ENCODE assay signal across 9 cellular contexts in the genomic region with DNA sequence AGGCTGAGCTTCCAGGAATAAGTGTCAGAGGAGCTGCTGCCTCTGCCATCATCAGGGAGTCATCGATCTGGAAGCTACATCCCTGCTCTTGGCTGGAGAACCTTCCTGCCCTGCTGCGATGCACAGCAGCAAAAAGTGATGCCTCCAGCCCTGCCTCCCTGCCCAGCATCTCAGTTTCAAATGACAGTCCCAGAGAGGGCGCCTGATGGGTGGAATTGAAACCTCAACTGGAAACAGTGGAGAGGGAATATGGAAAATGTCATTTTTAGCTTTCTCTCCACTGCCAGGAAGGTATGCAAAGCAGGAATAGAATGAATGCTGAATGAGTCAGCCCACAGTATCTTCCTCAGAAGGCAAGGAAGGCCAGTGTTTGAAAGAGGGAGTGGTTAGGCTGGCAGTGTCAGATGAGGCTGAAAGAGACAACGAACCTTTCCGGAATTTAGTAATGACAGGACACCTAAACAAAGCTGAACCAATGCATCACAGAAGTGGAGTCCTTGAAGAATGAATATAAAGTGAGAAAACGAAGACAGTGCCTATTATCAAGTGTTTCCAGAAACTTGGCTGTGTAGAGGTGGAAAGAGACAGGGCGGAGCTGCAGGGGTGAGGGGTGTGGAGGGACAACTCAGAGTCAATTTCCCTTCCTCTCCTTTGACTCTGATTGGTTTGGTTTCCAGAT.
A peak's percentile ranks its signal among the peaks of the same experiment; 100 is the strongest.
DNase-seq lines count a peak whose midpoint lies in the region; ATAC-seq and TF ChIP-seq lines count a peak whose summit lies in the region.
"Had no signal": no experiment of that assay in that cellular context is flagged by ENCODE, and none has a peak within 500 bp of the region (broad histone marks: within the 10 kb centered on the region; RNA-seq: fewer than 3 reads in every experiment).

No MANE protein-coding gene starts in this region.

- peaks cover 20% of the 10 kb centered on the region for H3K9me3 Mint-ChIP-seq in WTC11
- no peaks in the 10 kb centered on the region for H3K9me3 Mint-ChIP-seq in activated CD8-positive, alpha-beta T cell treated with anti-CD3 and anti-CD28 coated beads for 36 hours

- TF ChIP-seq CTCF in WTC11 (IDR thresholded peaks at IDR 0.05) = no peak
- TF ChIP-seq CTCF in activated CD8-positive, alpha-beta T cell treated with anti-CD3 and anti-CD28 coated beads for 36 hours (IDR thresholded peaks at IDR 0.05) = no peak

- H3K36me3 Mint-ChIP-seq in WTC11 = peaks cover 9% of the 10 kb centered on the region
- no peaks in the 10 kb centered on the region for H3K36me3 Mint-ChIP-seq in activated CD8-positive, alpha-beta T cell treated with anti-CD3 and anti-CD28 coated beads for 36 hours (ENCODE audit: low read depth)

- CTCF ChIA-PET in WTC11 (lab: Charles Lee) = no interaction called here
- CTCF ChIA-PET in activated CD8-positive, alpha-beta T cell treated with anti-CD3 and anti-CD28 coated beads for 36 hours (lab: Charles Lee) = no interaction called here

- ATAC-seq in WTC11 (peak; percentile 49), sciatic nerve (no peak)
- ATAC-seq in activated CD8-positive, alpha-beta T cell treated with anti-CD3 and anti-CD28 coated beads for 36 hours = no peak

- no peak overlapping the region for H3K4me3 Mint-ChIP-seq in WTC11
- no peak overlapping the region for H3K4me3 Mint-ChIP-seq in activated CD8-positive, alpha-beta T cell treated with anti-CD3 and anti-CD28 coated beads for 36 hours

- H3K27ac Mint-ChIP-seq in WTC11 = peak overlapping the region; percentile 6; the same call in 1 of the 2 replicates
- H3K27ac Mint-ChIP-seq in activated CD8-positive, alpha-beta T cell treated with anti-CD3 and anti-CD28 coated beads for 36 hours = no peak overlapping the region

- DNase-seq in ACHN (peak; percentile 85), HS-5 (ENCODE audit: low read depth) (peak; percentile 90), WTC11 (ENCODE audit: low spot score) (no peak), islet precursor cell (peak; percentile 76), sciatic nerve (ENCODE audit: low spot score) (no peak), NCI-H187 (lab: John Stamatoyannopoulos, UW) (no peak)
- no peak for DNase-seq in activated CD8-positive, alpha-beta T cell treated with anti-CD3 and anti-CD28 coated beads for 36 hours
- DNase-seq in stimulated activated CD4-positive, alpha-beta T cell treated with anti-CD3 and anti-CD28 coated beads, Interleukin-12 subunit alpha, Interleukin-12 subunit beta, amount 100 ng/mL, for 4 hours = no peak
- DNase-seq: NCI-H345 had no signal

- intact Hi-C loops in sciatic nerve (cut with DNase I) = no loop called here
- intact Hi-C loops in activated CD8-positive, alpha-beta T cell treated with anti-CD3 and anti-CD28 coated beads for 36 hours (cut with micrococcal nuclease) = no loop called here

- peaks cover 41% of the 10 kb centered on the region for H3K4me1 Mint-ChIP-seq in WTC11
- H3K4me1 Mint-ChIP-seq in activated CD8-positive, alpha-beta T cell treated with anti-CD3 and anti-CD28 coated beads for 36 hours (ENCODE audit: low read depth) = peaks cover 5% of the 10 kb centered on the region

- in situ Hi-C loops in ACHN (cut with HindIII; ENCODE audit: low pct_ligation_motif_present, low pct_unique_long_range_greater_than_20kb, low sequenced_read_pairs) = no loop called here

- H3K27me3 Mint-ChIP-seq in WTC11 (ENCODE audit: low read depth) = no peaks in the 10 kb centered on the region; the same call in 1 of the 2 replicates
- no peaks in the 10 kb centered on the region for H3K27me3 Mint-ChIP-seq in activated CD8-positive, alpha-beta T cell treated with anti-CD3 and anti-CD28 coated beads for 36 hours

- POLR2A ChIA-PET in WTC11 (lab: Charles Lee) = no interaction called here
- POLR2A ChIA-PET in activated CD8-positive, alpha-beta T cell treated with anti-CD3 and anti-CD28 coated beads for 36 hours (lab: Charles Lee) = interaction anchor here (0.6 kb wide), 1 partner anchor 26 kb away, joined by 4 read pairs; no protein-coding TSS in a partner anchor

TF ChIP-seq in WTC11, 78 proteins besides CTCF, POLR2A, EP300 and RAD21:
- TF ChIP-seq E2F1 (CRISPR knock-in tag; IDR thresholded peaks at IDR 0.05) (no peak), MAX (CRISPR knock-in tag; IDR thresholded peaks at IDR 0.05) (no peak), ZNF232 (CRISPR knock-in tag; IDR thresholded peaks at IDR 0.05) (no peak), FOXJ3 (CRISPR knock-in tag; IDR thresholded peaks at IDR 0.05; ENCODE audit: borderline replicate concordance) (no peak), PRRX2 (CRISPR knock-in tag; IDR thresholded peaks at IDR 0.05) (no peak), ZNF423 (CRISPR knock-in tag; IDR thresholded peaks at IDR 0.05) (no peak), ZNF263 (CRISPR knock-in tag; IDR thresholded peaks at IDR 0.05; ENCODE audit: low read depth) (no peak), SMAD3 (CRISPR knock-in tag; IDR thresholded peaks at IDR 0.05; ENCODE audit: borderline replicate concordance) (no peak)
- TF ChIP-seq, protein P1, sequence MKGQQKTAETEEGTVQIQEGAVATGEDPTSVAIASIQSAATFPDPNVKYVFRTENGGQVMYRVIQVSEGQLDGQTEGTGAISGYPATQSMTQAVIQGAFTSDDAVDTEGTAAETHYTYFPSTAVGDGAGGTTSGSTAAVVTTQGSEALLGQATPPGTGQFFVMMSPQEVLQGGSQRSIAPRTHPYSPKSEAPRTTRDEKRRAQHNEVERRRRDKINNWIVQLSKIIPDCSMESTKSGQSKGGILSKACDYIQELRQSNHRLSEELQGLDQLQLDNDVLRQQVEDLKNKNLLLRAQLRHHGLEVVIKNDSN (CRISPR knock-in tag; IDR thresholded peaks at IDR 0.05) = no peak

Comparison
In these comparisons a context has a peak if more than half of its experiments do, and no peak if none do; other contexts are left out.
1. DNase-seq: peak in ACHN (single experiment), HS-5 (single experiment) and islet precursor cell (single experiment); none in WTC11 (single experiment), sciatic nerve (single experiment), activated CD8-positive, alpha-beta T cell treated with anti-CD3 and anti-CD28 coated beads for 36 hours (single experiment), NCI-H187 (0 of 2) and stimulated activated CD4-positive, alpha-beta T cell treated with anti-CD3 and anti-CD28 coated beads, Interleukin-12 subunit alpha, Interleukin-12 subunit beta, amount 100 ng/mL, for 4 hours (single experiment).